8 cellular contexts compared by ENCODE assay signal in the genomic region with DNA sequence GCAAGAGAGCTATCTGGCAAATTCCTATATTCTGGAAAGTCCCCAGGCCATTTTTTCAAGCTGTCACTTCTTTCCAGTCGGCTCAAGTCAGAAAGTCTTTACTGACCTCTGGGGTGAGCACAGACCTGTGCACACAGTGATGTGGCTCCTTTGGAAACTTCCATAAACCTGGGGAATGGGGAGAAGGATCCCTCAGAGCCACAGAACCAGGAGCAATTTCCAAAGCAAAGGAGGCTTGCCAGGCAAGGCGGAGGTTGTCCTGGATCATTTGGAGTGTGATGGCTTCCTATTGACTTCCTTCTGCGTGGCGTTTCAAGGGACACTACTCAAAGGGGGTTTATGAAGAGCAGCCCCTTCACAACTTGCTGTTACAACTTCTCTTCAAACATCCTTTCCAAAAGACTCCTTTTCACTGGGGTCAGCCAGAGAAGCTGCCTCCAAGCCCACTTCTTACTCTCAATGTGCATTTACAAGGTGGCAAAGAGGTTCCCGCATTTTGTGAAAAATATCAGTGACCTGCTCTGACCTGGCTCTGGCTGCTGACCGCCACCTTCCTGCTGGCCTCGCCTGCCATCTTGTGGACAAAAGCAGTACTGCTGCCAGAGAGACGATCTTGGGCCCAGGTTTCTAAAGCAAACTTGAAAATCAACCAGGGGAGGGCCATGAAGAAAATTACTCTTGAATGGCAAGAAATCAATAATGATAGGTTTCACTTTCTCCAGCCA. TPM values are rescaled to one million over a fixed set of nuclear protein-coding genes. Genes with fewer than 3 reads are reported as not detected.
A peak's percentile ranks its signal among the peaks of the same experiment; 100 is the strongest.
DNase-seq lines count a peak whose midpoint lies in the region; ATAC-seq and TF ChIP-seq lines count a peak whose summit lies in the region.

No MANE protein-coding gene starts in this region.

- no peak overlapping the region for H3K27ac ChIP-seq in VCaP
- H3K27ac ChIP-seq in breast epithelium: peak overlapping the region; percentile 39 to 65

- H3K9me3 ChIP-seq in breast epithelium: no peaks in the 10 kb centered on the region

- H3K36me3 ChIP-seq in breast epithelium: no peaks in the 10 kb centered on the region

- intact Hi-C loops in breast epithelium (cut with DNase I; ENCODE audit: low total_unique reads): no loop called here

- H3K4me3 ChIP-seq in breast epithelium: no peak overlapping the region

- ATAC-seq in GM21619 (IDR thresholded peaks at IDR 0.05; ENCODE audit: unreplicated experiment) (peak; percentile 57), HG03196 (IDR thresholded peaks at IDR 0.05; ENCODE audit: unreplicated experiment) (no peak)

- peak; percentile 98 for TF ChIP-seq CTCF in VCaP (conservative IDR thresholded peaks at IDR 0.05)
- peak; percentile 99 for TF ChIP-seq CTCF in breast epithelium (IDR thresholded peaks at IDR 0.05)

- DNase-seq in CMK (ENCODE audit: low read depth) (peak; percentile 47), NCI-H1092 treated with DMSO at 0.1 percent for 48 hours (lab: John Stamatoyannopoulos, UW) (peak; percentile 3), breast epithelium (ENCODE audit: low spot score in 2 of 2) (peak; percentile 63 to 78), iris pigment epithelial cell (ENCODE audit: low read depth) (peak; percentile 50)
- DNase-seq in stimulated activated CD4-positive, alpha-beta T cell treated with anti-CD3 and anti-CD28 coated beads, Interleukin-1b, Interleukin-23, amount 100 ng/mL, for 1 hour (ENCODE audit: low read depth in 2 of 2): peak; percentile 28 to 65

- no peaks in the 10 kb centered on the region for H3K27me3 ChIP-seq in breast epithelium

- H3K4me1 ChIP-seq in breast epithelium: peaks cover 6 to 15% of the 10 kb centered on the region in 2 donors

- no peak for TF ChIP-seq POLR2A in breast epithelium (IDR thresholded peaks at IDR 0.05)

RNA-seq across cellular contexts. Expression of gene TMEM247, which starts 18.2 kb away (rescaled TPM):
- total RNA-seq in breast epithelium: not detected

Comparison
In these comparisons a context has a peak if more than half of its experiments do, and no peak if none do; other contexts are left out.
1. DNase-seq: peak in every context shown above with its lines; median percentile 70 in breast epithelium; 50 in iris pigment epithelial cell; 47 in CMK; 46 in stimulated activated CD4-positive, alpha-beta T cell treated with anti-CD3 and anti-CD28 coated beads, Interleukin-1b, Interleukin-23, amount 100 ng/mL, for 1 hour; 3 in NCI-H1092 treated with DMSO at 0.1 percent for 48 hours.